In the genomic region with DNA sequence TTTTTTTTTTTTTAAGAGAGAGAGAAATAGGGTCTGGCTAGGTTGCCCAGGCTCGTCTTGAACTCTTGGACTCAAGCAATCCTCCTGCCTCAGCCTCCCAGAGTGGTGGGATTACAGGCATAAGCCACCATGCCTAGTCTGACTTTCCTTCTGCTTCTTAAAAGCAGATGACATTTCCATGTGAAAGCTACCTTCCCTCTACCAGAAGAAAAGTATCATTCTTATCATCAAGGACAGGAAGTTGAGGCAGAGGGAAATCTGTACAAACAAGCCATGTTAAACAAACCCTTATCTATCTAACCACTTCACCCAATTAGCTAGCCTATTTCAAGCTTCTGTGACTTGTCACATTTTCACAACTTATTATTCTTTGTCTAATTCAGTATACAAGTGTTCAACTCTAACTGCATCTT, we compare ENCODE assay signal across 26 cellular contexts. TPM values are rescaled to one million over a fixed set of nuclear protein-coding genes. Genes with fewer than 3 reads are reported as not detected.
DNase-seq lines count a peak whose midpoint lies in the region; ATAC-seq, FAIRE-seq and TF ChIP-seq lines count a peak whose summit lies in the region.
"Had no signal": no experiment of that assay in that cellular context is flagged by ENCODE, and none has a peak within 500 bp of the region (broad histone marks: within the 10 kb centered on the region; RNA-seq: fewer than 3 reads in every experiment).

No MANE protein-coding gene starts in this region.

- no peak overlapping the region for H3K9ac ChIP-seq in GM12878 (ENCODE audit: control insufficient read depth, insufficient read depth, low read length)
- H3K9ac ChIP-seq: GM23248 had no signal

- H3K36me3 ChIP-seq in GM12878 (ENCODE audit: control insufficient read depth in 2 of 2, insufficient read depth in 2 of 2, low read length in 1 of 2) (peaks cover 4 to 18% of the 10 kb centered on the region in 2 experiments; a peak in 3 of 4 replicates), aorta (ENCODE audit: control insufficient read depth in 1 of 2, insufficient read depth in 2 of 2, low read length in 1 of 2) (no peaks in the 10 kb centered on the region)
- H3K36me3 ChIP-seq: HAP-1, MG63 had no signal

- no peak for TF ChIP-seq CTCF in GM12878 (IDR thresholded peaks at IDR 0.05 in 2 of 3, conservative IDR thresholded peaks at IDR 0.05 in 1 of 3; ENCODE audit: control insufficient read depth in 2 of 3, extremely low read depth in 1 of 3, insufficient read depth in 1 of 3, low read depth in 3 of 3, low read length in 3 of 3)

- H3K27me3 ChIP-seq in GM12878 (replicated peaks in 1 of 2; ENCODE audit: control insufficient read depth in 2 of 2, insufficient read depth in 2 of 2, low read length in 1 of 2) (no peaks in the 10 kb centered on the region), aorta (ENCODE audit: control insufficient read depth in 1 of 2, insufficient read depth in 2 of 2, low read length in 1 of 2) (no peaks in the 10 kb centered on the region)

- no peak overlapping the region for H3K27ac ChIP-seq in GM12878 (ENCODE audit: control insufficient read depth, insufficient read depth)
- no peak overlapping the region for H3K27ac ChIP-seq in aorta (ENCODE audit: low read depth in 1 of 2, low read length in 2 of 2)
- H3K27ac ChIP-seq: GM23248, PC-9, RWPE1 had no signal

- no peak overlapping the region for H2AFZ ChIP-seq in GM12878 (ENCODE audit: control insufficient read depth, low read depth, low read length)
- H2AFZ ChIP-seq: GM23248, PC-9 had no signal

- WGBS in GM12878 (ENCODE audit: insufficient coverage, insufficient replicate concordance, low lambda C conversion rate, missing lambda C conversion rate), result 80% methylated on average over 1 of the region's 1 CpG
- WGBS in aorta, 2 donors, result 70 to 75% methylated on average over 1 of the region's 1 CpG

- H3K4me1 ChIP-seq in GM12878 (ENCODE audit: control insufficient read depth, insufficient read depth, low read length) (no peaks in the 10 kb centered on the region), aorta (ENCODE audit: control insufficient read depth in 1 of 2, insufficient read depth in 2 of 2, low read length in 2 of 2) (no peaks in the 10 kb centered on the region)
- H3K4me1 ChIP-seq: HAP-1 had no signal

- RAD21 ChIA-PET in GM12878 (lab: Charles Lee; ENCODE audit: unreplicated experiment), result interaction anchor here (0.5 to 0.7 kb wide), 2 partner anchors 38 to 47 kb away, joined by 3 read pairs; no protein-coding TSS in a partner anchor

- TSS peak; percentile 1 for BruUV-seq in GM12878 (replicated peaks; lab: Mats Ljungman, UMichigan)

- H3K4me3 ChIP-seq in Jurkat, Clone E6-1 (ENCODE audit: low read length), result no peak overlapping the region
- no peak overlapping the region for H3K4me3 ChIP-seq in GM12878
- H3K4me3 ChIP-seq in aorta (ENCODE audit: low read length in 2 of 2), result no peak overlapping the region
- H3K4me3 ChIP-seq: GM23248, HAP-1, MG63, PC-9 had no signal

- SMC1A ChIA-PET in GM12878 (lab: Charles Lee; ENCODE audit: uncharacterized antibody, unreplicated experiment), result interaction anchor here (0.9 to 1.0 kb wide), 2 partner anchors 9 to 23 kb away, joined by 3 to 4 read pairs; no protein-coding TSS in a partner anchor

- H3K4me1 Mint-ChIP-seq in stimulated activated naive CD8-positive, alpha-beta T cell treated with anti-CD3 and anti-CD28 coated beads, Interleukin-15, Interleukin-2, amounts not matched to agents 100 ng/mL and 50 ng/mL, for 24 hours (ENCODE audit: low read depth), result peaks cover 40% of the 10 kb centered on the region

- TF ChIP-seq RAD21 in GM12878 (IDR thresholded peaks at IDR 0.05; ENCODE audit: insufficient read depth, low read depth, low read length), result no peak

- no peaks in the 10 kb centered on the region for H3K9me3 Mint-ChIP-seq in stimulated activated naive CD8-positive, alpha-beta T cell treated with anti-CD3 and anti-CD28 coated beads, Interleukin-15, Interleukin-2, amounts not matched to agents 100 ng/mL and 50 ng/mL, for 24 hours

- no peak for TF ChIP-seq POLR2A in GM12878 (IDR thresholded peaks at IDR 0.05; ENCODE audit: low read depth, low read length)

- no peaks in the 10 kb centered on the region for H3K9me3 ChIP-seq in GM12878 (replicated peaks; ENCODE audit: control insufficient read depth, insufficient read depth, low read length)
- no peaks in the 10 kb centered on the region for H3K9me3 ChIP-seq in aorta (ENCODE audit: control insufficient read depth, low read length)
- H3K9me3 ChIP-seq: HAP-1, MG63 had no signal

- POLR2A ChIA-PET in GM12878 (lab: Charles Lee), result interaction anchor here (0.9 kb wide), 1 partner anchor 9 kb away, joined by 3 read pairs; no protein-coding TSS in a partner anchor

- intact Hi-C loops in GM12878 (cut with micrococcal nuclease; ENCODE audit: unreplicated experiment) (no loop called here), aorta (cut with DNase I) (no loop called here)

- H3K4me2 ChIP-seq in GM12878 (ENCODE audit: control insufficient read depth, insufficient read depth), result no peak overlapping the region
- H3K4me2 ChIP-seq: PC-9 had no signal

- no peak for ATAC-seq in stimulated activated naive CD8-positive, alpha-beta T cell treated with anti-CD3 and anti-CD28 coated beads, Interleukin-15, Interleukin-2, amounts not matched to agents 100 U/mL and 50 U/mL, for 24 hours
- ATAC-seq in GM12878, result no peak
- no peak for ATAC-seq in aorta (ENCODE audit: low FRiP score)

- CTCF ChIA-PET in GM12878 (lab: Yijun Ruan, JAX), result interaction anchor here (1.7 kb wide), 1 partner anchor 37 kb away, joined by 4 read pairs; no protein-coding TSS in a partner anchor

- in situ Hi-C loops in GM12878 (cut with MboI), result no loop called here

- TF ChIP-seq EP300 in GM12878 (IDR thresholded peaks at IDR 0.05; ENCODE audit: borderline replicate concordance in 1 of 2, control insufficient read depth in 1 of 2, low read depth in 2 of 2, low read length in 2 of 2), result no peak

- no peak for FAIRE-seq in GM12878 (lab: Jason Lieb, UNC)

- peaks cover 66% of the 10 kb centered on the region for H3K36me3 Mint-ChIP-seq in stimulated activated naive CD8-positive, alpha-beta T cell treated with anti-CD3 and anti-CD28 coated beads, Interleukin-15, Interleukin-2, amounts not matched to agents 100 ng/mL and 50 ng/mL, for 24 hours (ENCODE audit: low read depth)

- H4K20me1 ChIP-seq in GM12878 (ENCODE audit: control insufficient read depth, insufficient read depth), result no peaks in the 10 kb centered on the region

- no peaks in the 10 kb centered on the region for H3K27me3 Mint-ChIP-seq in stimulated activated naive CD8-positive, alpha-beta T cell treated with anti-CD3 and anti-CD28 coated beads, Interleukin-15, Interleukin-2, amounts not matched to agents 100 ng/mL and 50 ng/mL, for 24 hours

- H3K79me2 ChIP-seq in GM12878 (ENCODE audit: control insufficient read depth, insufficient read depth, low read length), result no peaks in the 10 kb centered on the region; the same call in 1 of the 2 replicates

- DNase-seq in stimulated activated naive CD8-positive, alpha-beta T cell treated with anti-CD3 and anti-CD28 coated beads, Interleukin-15, Interleukin-2, amounts not matched to agents 100 U/mL and 50 U/mL, for 24 hours, result no peak
- peak; percentile 7 for DNase-seq in Jurkat, Clone E6-1 (ENCODE audit: low read depth, low spot score)
- DNase-seq in GM12878 (ENCODE audit: low read depth, low spot score), result no peak
- no peak for DNase-seq in dermis blood vessel endothelial cell
- DNase-seq in aorta, result no peak
- no peak for DNase-seq in retina
- DNase-seq: ACHN, C1 segment of cervical spinal cord, COR-L47, DMS 273 treated with DMSO at 0.1 percent for 48 hours, DND-41, GM23248, IMR-90, Kasumi-1, MG63, NCI-H1048, NCI-H1436, NCI-H1930, NCI-H345, NCI-H524 treated with DMSO at 0.1 percent for 48 hours, PC-9, SIG-M5 had no signal

- H3K4me3 Mint-ChIP-seq in stimulated activated naive CD8-positive, alpha-beta T cell treated with anti-CD3 and anti-CD28 coated beads, Interleukin-15, Interleukin-2, amounts not matched to agents 100 ng/mL and 50 ng/mL, for 24 hours, result no peak overlapping the region

- peak overlapping the region; percentile 54 for H3K27ac Mint-ChIP-seq in stimulated activated naive CD8-positive, alpha-beta T cell treated with anti-CD3 and anti-CD28 coated beads, Interleukin-15, Interleukin-2, amounts not matched to agents 100 ng/mL and 50 ng/mL, for 24 hours

TF ChIP-seq in GM12878, 131 proteins besides CTCF, POLR2A, EP300 and RAD21 (continues in another document):
- TF ChIP-seq, protein P1, sequence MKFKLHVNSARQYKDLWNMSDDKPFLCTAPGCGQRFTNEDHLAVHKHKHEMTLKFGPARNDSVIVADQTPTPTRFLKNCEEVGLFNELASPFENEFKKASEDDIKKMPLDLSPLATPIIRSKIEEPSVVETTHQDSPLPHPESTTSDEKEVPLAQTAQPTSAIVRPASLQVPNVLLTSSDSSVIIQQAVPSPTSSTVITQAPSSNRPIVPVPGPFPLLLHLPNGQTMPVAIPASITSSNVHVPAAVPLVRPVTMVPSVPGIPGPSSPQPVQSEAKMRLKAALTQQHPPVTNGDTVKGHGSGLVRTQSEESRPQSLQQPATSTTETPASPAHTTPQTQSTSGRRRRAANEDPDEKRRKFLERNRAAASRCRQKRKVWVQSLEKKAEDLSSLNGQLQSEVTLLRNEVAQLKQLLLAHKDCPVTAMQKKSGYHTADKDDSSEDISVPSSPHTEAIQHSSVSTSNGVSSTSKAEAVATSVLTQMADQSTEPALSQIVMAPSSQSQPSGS (IDR thresholded peaks at IDR 0.05; ENCODE audit: low read length), result no peak
- no peak for TF ChIP-seq SMARCA5 (IDR thresholded peaks at IDR 0.05)
- TF ChIP-seq MXI1 (IDR thresholded peaks at IDR 0.05; ENCODE audit: low read depth, low read length), result no peak

RNA-seq across cellular contexts. Expression of a gene that starts 54.8 kb away (rescaled TPM):
- polyA plus RNA-seq in Jurkat, Clone E6-1 (2012; ENCODE audit: insufficient read depth, insufficient read length), result 8.5 TPM
- total RNA-seq in GM12878 (2013; cell fraction: nucleolus; rRNA removed), result 258 and 276 TPM in 2 replicates
- total RNA-seq in GM12878 (2014; rRNA removed), result 42.2 and 59.8 TPM in 2 replicates
- total RNA-seq in GM12878 (2014; rRNA removed; fragmentation: Illumina TruSeq; extraction: Trizol), result 85.6 and 86.2 TPM in 2 replicates
- 40.0 and 45.5 TPM in 2 replicates for total RNA-seq in GM12878 (2021)
- 26.8 TPM for polyA plus RNA-seq in GM12878 (2011; ENCODE audit: low read depth)
- polyA plus RNA-seq in GM12878 (2011; rRNA removed), result 23.2 and 34.1 TPM in 2 replicates
- 5.8 and 6.9 TPM in 2 replicates for polyA plus RNA-seq in GM12878 (2011; cell fraction: cytosol; rRNA removed)
- polyA plus RNA-seq in GM12878 (2011; cell fraction: nucleus; rRNA removed), result 11.4 and 11.5 TPM in 2 replicates
- polyA plus RNA-seq in GM12878 (2012), result 37.7 and 72.2 TPM in 2 replicates
- polyA plus RNA-seq in GM12878 (2014; fragmentation: Illumina TruSeq; extraction: Trizol), result 84.1 and 112 TPM in 2 replicates
- polyA plus RNA-seq in GM12878 (2014; fragmentation: Nextera tagmentation; extraction: Ambion mirVana), result 100 to 1,000 TPM in 1 of 2 experiments, 10 to 100 TPM in 1; 90.4 to 102 TPM
- polyA plus RNA-seq in GM12878 (2014; rRNA removed), result 38.0 and 45.2 TPM in 2 replicates
- 10 to 100 TPM; 39.5 to 44.5 TPM for polyA plus RNA-seq in GM12878 (2016; fragmentation: Nextera tagmentation; extraction: Ambion mirVana)
- polyA minus RNA-seq in GM12878 (2011; rRNA and poly(A)+ RNA removed), result 8.3 and 15.2 TPM in 2 replicates
- 3.3 and 9.0 TPM in 2 replicates for polyA minus RNA-seq in GM12878 (2011; cell fraction: cytosol; rRNA and poly(A)+ RNA removed)
- polyA minus RNA-seq in GM12878 (2011; cell fraction: nucleus; rRNA and poly(A)+ RNA removed), result 7.1 and 7.3 TPM in 2 replicates
- total RNA-seq in dermis blood vessel endothelial cell, result 0.05 TPM in 1 of 2 replicates, not detected in the other
- total RNA-seq in aorta, result 10 to 100 TPM; 14.4 to 16.1 TPM
- polyA plus RNA-seq in aorta, result 10 to 100 TPM in 1 of 2 donors, 1 to 10 TPM in 1; 1.2 to 14.4 TPM
- total RNA-seq: G401, GM23248, IMR-90 had no signal
- polyA plus RNA-seq: GM23248, IMR-90 had no signal

Comparison
In these comparisons a context has a peak if more than half of its experiments do, and no peak if none do; other contexts are left out.
1. RNA of a gene that starts 54.8 kb away (total RNA-seq): 40.0 to 276 TPM in GM12878 and 14.4 to 16.1 TPM in aorta; 0.05 TPM in dermis blood vessel endothelial cell; every median in the first group is over 10 times any median in the second.